Comparison of ENCODE assay signal across 8 cellular contexts in genomic region chr20:5078399-5078958, GRCh38. TPM values are rescaled to one million over a fixed set of nuclear protein-coding genes. Genes with fewer than 3 reads are reported as not detected.
DNase-seq lines count a peak whose midpoint lies in the region; ATAC-seq, FAIRE-seq and TF ChIP-seq lines count a peak whose summit lies in the region.

No MANE protein-coding gene starts in this region.

- peak overlapping the region; percentile 44 for H3K4me3 ChIP-seq in MM.1S (ENCODE audit: low read length)

- H2AFZ ChIP-seq in MM.1S (ENCODE audit: low read length): peak overlapping the region; percentile 74

- no peaks in the 10 kb centered on the region for H3K36me3 ChIP-seq in MM.1S (replicated peaks; ENCODE audit: insufficient read depth, low read length)

- no peak for FAIRE-seq in D721Med (lab: Jason Lieb, UNC)

- peak; percentile 96 for ATAC-seq in GM21825 (IDR thresholded peaks at IDR 0.05; ENCODE audit: unreplicated experiment)

- intact Hi-C loops in posterior vena cava (cut with DNase I): no loop called here

- peaks cover 42% of the 10 kb centered on the region for H3K4me1 ChIP-seq in MM.1S (ENCODE audit: low read length)

- H3K79me2 ChIP-seq in MM.1S (ENCODE audit: low read length): no peaks in the 10 kb centered on the region

- H3F3A ChIP-seq in MM.1S (ENCODE audit: insufficient read depth, low read length): peaks cover 37% of the 10 kb centered on the region

- H3K9me3 ChIP-seq in MM.1S (replicated peaks; ENCODE audit: insufficient read depth, low read length): no peaks in the 10 kb centered on the region

- no peaks in the 10 kb centered on the region for H4K20me1 ChIP-seq in MM.1S (ENCODE audit: insufficient read depth, low read length)

- H3K9ac ChIP-seq in MM.1S (ENCODE audit: low read length): peak overlapping the region; percentile 44

- no peaks in the 10 kb centered on the region for H3K27me3 ChIP-seq in MM.1S (replicated peaks; ENCODE audit: insufficient read depth, low read length)

- no peaks in the 10 kb centered on the region for H3K9me2 ChIP-seq in MM.1S (replicated peaks; ENCODE audit: insufficient read depth, low read length)

- TF ChIP-seq CTCF in MM.1S (IDR thresholded peaks at IDR 0.05; ENCODE audit: low read length) (no peak), D721Med (IDR thresholded peaks at IDR 0.05; ENCODE audit: insufficient read depth, missing control alignments) (no peak)

- peak overlapping the region; percentile 81 for H3K27ac ChIP-seq in MM.1S (ENCODE audit: low read length)
- H3K27ac ChIP-seq in epithelial cell of prostate: no peak overlapping the region

- DNase-seq in GDM1 (lab: John Stamatoyannopoulos, UW): peak; percentile 86
- DNase-seq in MM.1S: peak; percentile 97
- DNase-seq in activated CD4-positive, alpha-beta T cell treated with anti-CD3 and anti-CD28 coated beads, Interleukin-2, amount 50 U/mL, for 48 hours: peak; percentile 73 to 83
- peak; percentile 41 for DNase-seq in epithelial cell of prostate (ENCODE audit: low read depth, low spot score)
- DNase-seq in posterior vena cava (ENCODE audit: low spot score): peak; percentile 86
- peak; percentile 67 for DNase-seq in ureter (ENCODE audit: low spot score)
- DNase-seq in D721Med (ENCODE audit: insufficient read length, low spot score): no peak

- H3K4me2 ChIP-seq in MM.1S (ENCODE audit: low read depth, low read length): peak overlapping the region; percentile 88

RNA-seq across cellular contexts. Expression of gene TMEM230, which starts 34.4 kb away (rescaled TPM):
- total RNA-seq in posterior vena cava (100 to 1,000 TPM; 104 to 116 TPM), ureter (125 TPM)

RNA-seq across cellular contexts. Expression of gene PCNA, which starts 41.3 kb away (rescaled TPM):
- total RNA-seq in posterior vena cava (10 to 100 TPM; 24.5 to 30.3 TPM), ureter (52.0 TPM)

RNA-seq across cellular contexts. Expression of gene CDS2, which starts 48.3 kb away (rescaled TPM):
- total RNA-seq in posterior vena cava (10 to 100 TPM; 53.3 to 80.7 TPM), ureter (58.1 TPM)
